In genomic region chr1:24481098-24481497, GRCh38 we compare ENCODE assay signal across 8 cellular contexts. TPM values are rescaled to one million over a fixed set of nuclear protein-coding genes. Genes with fewer than 3 reads are reported as not detected.
DNase-seq lines count a peak whose midpoint lies in the region; FAIRE-seq and TF ChIP-seq lines count a peak whose summit lies in the region.

No MANE protein-coding gene starts in this region.

- peaks cover 45% of the 10 kb centered on the region for H3K4me1 Mint-ChIP-seq in activated T-helper 1 cell treated with anti-CD3 and anti-CD28 coated beads, Interleukin-12 subunit alpha, Interleukin-12 subunit beta, Interleukin-2, Interleukin-4 antibody, amounts not matched to agents 30 ng/mL and 10 ng/mL and 1 ng/mL, durations not matched to agents 14 hours and 24 hours and 36 hours (ENCODE audit: low read depth)

- peak overlapping the region; percentile 96 for H3K27ac Mint-ChIP-seq in activated T-helper 1 cell treated with anti-CD3 and anti-CD28 coated beads, Interleukin-12 subunit alpha, Interleukin-12 subunit beta, Interleukin-2, Interleukin-4 antibody, amounts not matched to agents 30 ng/mL and 10 ng/mL and 1 ng/mL, durations not matched to agents 14 hours and 24 hours and 36 hours

- CTCF ChIA-PET in RWPE1 (lab: Yijun Ruan, JAX), result no interaction called here

- H3K36me3 Mint-ChIP-seq in activated T-helper 1 cell treated with anti-CD3 and anti-CD28 coated beads, Interleukin-12 subunit alpha, Interleukin-12 subunit beta, Interleukin-2, Interleukin-4 antibody, amounts not matched to agents 30 ng/mL and 10 ng/mL and 1 ng/mL, durations not matched to agents 14 hours and 24 hours and 36 hours (ENCODE audit: low read depth), result peaks cover 5% of the 10 kb centered on the region

- peaks cover 5% of the 10 kb centered on the region for H3K9me3 Mint-ChIP-seq in activated T-helper 1 cell treated with anti-CD3 and anti-CD28 coated beads, Interleukin-12 subunit alpha, Interleukin-12 subunit beta, Interleukin-2, Interleukin-4 antibody, amounts not matched to agents 30 ng/mL and 10 ng/mL and 1 ng/mL, durations not matched to agents 14 hours and 24 hours and 36 hours

- POLR2A ChIA-PET in RWPE1 (lab: Yijun Ruan, JAX; ENCODE audit: low non-redundant PET), result no interaction called here

- peak; percentile 63 for DNase-seq in GM18507 (ENCODE audit: extremely low spot score, insufficient read length, low read depth)
- DNase-seq in NOMO-1 treated with DMSO at 0.1 percent for 48 hours (lab: John Stamatoyannopoulos, UW; ENCODE audit: unreplicated experiment), result peak; percentile 93
- peak; percentile 44 for DNase-seq in activated T-helper 1 cell treated with anti-CD3 and anti-CD28 coated beads, Interleukin-12 subunit alpha, Interleukin-12 subunit beta, Interleukin-2, Interleukin-4 antibody, amounts not matched to agents 30 ng/mL and 10 ng/mL and 1 ng/mL, durations not matched to agents 14 hours and 24 hours and 36 hours (ENCODE audit: low spot score)
- DNase-seq in posterior vena cava (ENCODE audit: low spot score), result peak; percentile 46
- no peak for DNase-seq in NCI-H1417 treated with DMSO at 0.1 percent for 48 hours (lab: John Stamatoyannopoulos, UW)
- no peak for DNase-seq in NCI-H524 treated with DMSO at 0.1 percent for 48 hours (lab: John Stamatoyannopoulos, UW)
- DNase-seq in NCI-H2196 treated with DMSO at 0.1 percent for 48 hours (lab: John Stamatoyannopoulos, UW; ENCODE audit: unreplicated experiment), result no peak
- no peak for DNase-seq in RWPE1 (ENCODE audit: low spot score)

- peak; percentile 86 for FAIRE-seq in GM18507 (lab: Jason Lieb, UNC)

- peak overlapping the region; percentile 60 for H3K4me3 Mint-ChIP-seq in activated T-helper 1 cell treated with anti-CD3 and anti-CD28 coated beads, Interleukin-12 subunit alpha, Interleukin-12 subunit beta, Interleukin-2, Interleukin-4 antibody, amounts not matched to agents 30 ng/mL and 10 ng/mL and 1 ng/mL, durations not matched to agents 14 hours and 24 hours and 36 hours

- intact Hi-C loops in activated T-helper 1 cell treated with anti-CD3 and anti-CD28 coated beads, Interleukin-12 subunit alpha, Interleukin-12 subunit beta, Interleukin-2, Interleukin-4 antibody, amounts not matched to agents 30 ng/mL and 10 ng/mL and 1 ng/mL, durations not matched to agents 14 hours and 24 hours and 36 hours (cut with micrococcal nuclease), result loop anchor here (1.0 to 10.0 kb wide), 6 partner anchors 8 to 444 kb away; partner anchors contain the start of genes NIPAL3 and SRRM1
- intact Hi-C loops in posterior vena cava (cut with DNase I), result no loop called here

- TF ChIP-seq CTCF in RWPE1 (conservative IDR thresholded peaks at IDR 0.05; ENCODE audit: low read depth), result no peak

- no peaks in the 10 kb centered on the region for H3K27me3 Mint-ChIP-seq in activated T-helper 1 cell treated with anti-CD3 and anti-CD28 coated beads, Interleukin-12 subunit alpha, Interleukin-12 subunit beta, Interleukin-2, Interleukin-4 antibody, amounts not matched to agents 30 ng/mL and 10 ng/mL and 1 ng/mL, durations not matched to agents 14 hours and 24 hours and 36 hours (ENCODE audit: insufficient read depth)

- no peak overlapping the region for H3K27ac ChIP-seq in RWPE1

RNA-seq across cellular contexts. Expression of gene RCAN3, which starts 21.5 kb away (rescaled TPM):
- 26.5 and 26.8 TPM in 2 replicates for total RNA-seq in activated T-helper 1 cell treated with anti-CD3 and anti-CD28 coated beads, Interleukin-12 subunit alpha, Interleukin-12 subunit beta, Interleukin-2, Interleukin-4 antibody, amounts not matched to agents 30 ng/mL and 10 ng/mL and 1 ng/mL, durations not matched to agents 14 hours and 24 hours and 36 hours
- total RNA-seq in posterior vena cava, result 1 to 10 TPM; 6.0 to 9.9 TPM

Comparison
In these comparisons a context has a peak if more than half of its experiments do, and no peak if none do; other contexts are left out.
1. DNase-seq: peak in GM18507 (single experiment), NOMO-1 treated with DMSO at 0.1 percent for 48 hours (single experiment), activated T-helper 1 cell treated with anti-CD3 and anti-CD28 coated beads, Interleukin-12 subunit alpha, Interleukin-12 subunit beta, Interleukin-2, Interleukin-4 antibody, amounts not matched to agents 30 ng/mL and 10 ng/mL and 1 ng/mL, durations not matched to agents 14 hours and 24 hours and 36 hours (single experiment) and posterior vena cava (single experiment); none in NCI-H1417 treated with DMSO at 0.1 percent for 48 hours (single experiment), NCI-H524 treated with DMSO at 0.1 percent for 48 hours (single experiment), NCI-H2196 treated with DMSO at 0.1 percent for 48 hours (single experiment) and RWPE1 (single experiment).